15 cellular contexts compared by ENCODE assay signal in the genomic region with DNA sequence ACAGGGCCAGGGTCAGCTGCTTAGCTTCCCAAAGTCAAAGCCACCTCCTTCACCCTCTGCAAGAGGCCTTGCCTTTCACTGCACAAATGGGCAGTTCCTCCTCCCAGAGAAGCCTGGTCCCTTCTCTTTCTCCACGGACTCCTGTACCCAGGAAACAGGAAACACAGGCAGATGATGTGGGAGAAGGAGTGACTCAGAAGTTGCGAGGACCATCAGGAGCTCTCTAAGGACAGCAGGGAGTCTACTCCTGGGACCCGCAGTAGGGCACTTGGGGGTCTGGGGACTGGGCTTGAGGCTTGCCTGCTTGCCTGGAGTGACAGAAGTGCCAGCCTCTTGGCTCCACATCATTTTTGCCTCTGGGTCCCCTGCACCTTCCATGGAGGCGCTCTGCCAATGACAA. TPM values are rescaled to one million over a fixed set of nuclear protein-coding genes. Genes with fewer than 3 reads are reported as not detected.
A peak's percentile ranks its signal among the peaks of the same experiment; 100 is the strongest.
DNase-seq lines count a peak whose midpoint lies in the region; ATAC-seq, FAIRE-seq and TF ChIP-seq lines count a peak whose summit lies in the region.
"Had no signal": no experiment of that assay in that cellular context is flagged by ENCODE, and none has a peak within 500 bp of the region (broad histone marks: within the 10 kb centered on the region; RNA-seq: fewer than 3 reads in every experiment).

No MANE protein-coding gene starts in this region.

- peak overlapping the region; percentile 56 to 59 for H3K27ac ChIP-seq in A549
- H3K27ac ChIP-seq in HCT116 (ENCODE audit: low read depth, low read length) = no peak overlapping the region
- H3K27ac ChIP-seq in left lung = no peak overlapping the region
- no peak overlapping the region for H3K27ac ChIP-seq in colonic mucosa
- H3K27ac ChIP-seq: esophagus muscularis mucosa, thoracic aorta had no signal

- no peaks in the 10 kb centered on the region for H3K36me3 ChIP-seq in HCT116 (ENCODE audit: control insufficient read depth in 1 of 2, insufficient read depth in 2 of 2, low read length in 2 of 2)
- H3K36me3 ChIP-seq in left lung = no peaks in the 10 kb centered on the region
- no peaks in the 10 kb centered on the region for H3K36me3 ChIP-seq in colonic mucosa
- H3K36me3 ChIP-seq: esophagus muscularis mucosa, thoracic aorta had no signal

- H3K9me3 ChIP-seq in A549 (no peaks in the 10 kb centered on the region), HCT116 (ENCODE audit: control insufficient read depth in 1 of 2, insufficient read depth in 1 of 2, low read depth in 1 of 2, low read length in 2 of 2) (no peaks in the 10 kb centered on the region), left lung (no peaks in the 10 kb centered on the region), colonic mucosa (no peaks in the 10 kb centered on the region)
- H3K9me3 ChIP-seq: esophagus muscularis mucosa, thoracic aorta had no signal

- H3K9ac ChIP-seq in HCT116 (ENCODE audit: low read length) (no peak overlapping the region), colonic mucosa (ENCODE audit: low read depth in 2 of 2, low read length in 2 of 2) (no peak overlapping the region)

- H3K4me2 ChIP-seq in A549 (peak overlapping the region; percentile 56), HCT116 (ENCODE audit: low read length) (peak overlapping the region; percentile 48)

- peaks cover 32% of the 10 kb centered on the region for H3K4me1 ChIP-seq in A549
- H3K4me1 ChIP-seq in HCT116 (ENCODE audit: control insufficient read depth in 1 of 2, insufficient read depth in 2 of 2, low read length in 2 of 2) = peaks cover 10 to 19% of the 10 kb centered on the region in 2 experiments
- H3K4me1 ChIP-seq in left lung = peaks cover 0 to 13% of the 10 kb centered on the region in 2 donors
- H3K4me1 ChIP-seq in colonic mucosa = no peaks in the 10 kb centered on the region

- RAD21 ChIA-PET in HCT116 (lab: Charles Lee; ENCODE audit: low non-redundant PET in 1 of 2, low total read pairs in 2 of 2, uncharacterized antibody in 2 of 2, unreplicated experiment in 2 of 2) = no interaction called here

- DNase-seq in A549 (ENCODE audit: low read depth in 1 of 2, low spot score in 1 of 2) = peak in 1 of 2 experiments; percentile 19
- no peak for DNase-seq in HCT116 (ENCODE audit: low read depth, low spot score)
- DNase-seq in astrocyte of the spinal cord (ENCODE audit: low read depth, low spot score) = peak; percentile 41
- DNase-seq in left lung = peak in 1 of 2 donors; percentile 26
- DNase-seq in GM12891 (ENCODE audit: insufficient read length, low spot score) = no peak
- no peak for DNase-seq in colonic mucosa
- DNase-seq in Kasumi-1 (lab: John Stamatoyannopoulos, UW) = no peak
- DNase-seq: activated CD4-positive, alpha-beta T cell treated with anti-CD3 and anti-CD28 coated beads, Interleukin-2, amount 10 ng/mL, durations not matched to agents 7 days and 5 days; activated T-cell treated with anti-CD3 and anti-CD28 coated beads, Interleukin-2, amount 50 U/mL, for 4 hours; DMS 273 treated with DMSO at 0.1 percent for 48 hours; NCI-H1694; NCI-H510A treated with DMSO at 0.1 percent for 48 hours had no signal

- TF ChIP-seq CTCF in A549 (IDR thresholded peaks at IDR 0.05) (no peak), HCT116 (IDR thresholded peaks at IDR 0.05 in 2 of 3, conservative IDR thresholded peaks at IDR 0.05 in 1 of 3; ENCODE audit: borderline replicate concordance in 1 of 3, insufficient read depth in 1 of 3, low read depth in 2 of 3, low read length in 2 of 3) (no peak), astrocyte of the spinal cord (IDR thresholded peaks at IDR 0.05; ENCODE audit: low read depth, low read length) (no peak), left lung (IDR thresholded peaks at IDR 0.05) (no peak), colonic mucosa (IDR thresholded peaks at IDR 0.05) (no peak)

- intact Hi-C loops in HCT116 (cut with micrococcal nuclease) = no loop called here
- intact Hi-C loops in left lung (cut with DNase I) = no loop called here
- intact Hi-C loops in colonic mucosa (cut with DNase I) = no loop called here

- FAIRE-seq in A549 (lab: Jason Lieb, UNC) = no peak
- FAIRE-seq in GM12891 (lab: Jason Lieb, UNC) = no peak

- CTCF ChIA-PET in A549 (lab: Yijun Ruan, JAX) (interaction anchor here (0.6 to 3.9 kb wide), 14 partner anchors 12 to 351 kb away, joined by 3 to 42 read pairs (median 5); partner anchors contain the start of gene KSR1), HCT116 (lab: Charles Lee) (interaction anchor here (1.1 to 1.7 kb wide), 2 partner anchors 24 to 29 kb away, joined by 3 read pairs; no protein-coding TSS in a partner anchor)

- H2AFZ ChIP-seq in HCT116 (ENCODE audit: low read depth, low read length, poor library complexity, severe bottlenecking) = no peak overlapping the region

- no peaks in the 10 kb centered on the region for H3K79me2 ChIP-seq in HCT116 (ENCODE audit: insufficient read depth, low read length)

- H3K27me3 ChIP-seq in HCT116 (ENCODE audit: insufficient read depth, low read length) = no peaks in the 10 kb centered on the region
- H3K27me3 ChIP-seq in left lung = no peaks in the 10 kb centered on the region
- H3K27me3 ChIP-seq in colonic mucosa = no peaks in the 10 kb centered on the region
- H3K27me3 ChIP-seq: esophagus muscularis mucosa had no signal

- H4K20me1 ChIP-seq in HCT116 (ENCODE audit: insufficient read depth) = no peaks in the 10 kb centered on the region

- TF ChIP-seq POLR2A in A549 (IDR thresholded peaks at IDR 0.05; ENCODE audit: low read length) = no peak
- no peak for TF ChIP-seq POLR2A in HCT116 (IDR thresholded peaks at IDR 0.05; ENCODE audit: borderline replicate concordance, extremely low read depth, insufficient read depth, insufficient read length)
- TF ChIP-seq POLR2A in GM12891 (IDR thresholded peaks at IDR 0.05; ENCODE audit: low read depth, low read length) = no peak

- WGBS in A549 (ENCODE audit: missing lambda C conversion rate) = 62% methylated on average over 4 of the region's 4 CpGs

- POLR2A ChIA-PET in A549 (lab: Yijun Ruan, JAX) (interaction anchor here (0.8 to 1.7 kb wide), 3 partner anchors 25 to 54 kb away, joined by 3 to 6 read pairs (median 4); partner anchors contain the start of gene KSR1), HCT116 (lab: Charles Lee) (no interaction called here)

- no TSS peak for BruUV-seq in HCT116 (replicated peaks; lab: Mats Ljungman, UMichigan)

- no peak for TF ChIP-seq EP300 in A549 (IDR thresholded peaks at IDR 0.05)

- H3K4me3 ChIP-seq in A549 = no peak overlapping the region
- H3K4me3 ChIP-seq in HCT116 (replicated peaks in 1 of 2; ENCODE audit: low read depth in 1 of 2, low read length in 2 of 2) = no peak overlapping the region
- H3K4me3 ChIP-seq in astrocyte of the spinal cord (ENCODE audit: low read depth, low read length) = no peak overlapping the region
- no peak overlapping the region for H3K4me3 ChIP-seq in left lung
- H3K4me3 ChIP-seq in colonic mucosa = no peak overlapping the region
- H3K4me3 ChIP-seq: esophagus muscularis mucosa, thoracic aorta had no signal

- ATAC-seq in A549 (peak; percentile 63 to 69), HCT116 (peak; percentile 30; the same call in 1 of the 2 replicates), left lung (peak; percentile 35), HG03025 (IDR thresholded peaks at IDR 0.05; ENCODE audit: low FRiP score, unreplicated experiment) (no peak)
- ATAC-seq: activated T-cell treated with anti-CD3 and anti-CD28 coated beads, Interleukin-2, amount 50 U/mL, for 4 hours had no signal

- no peaks in the 10 kb centered on the region for H3K9me2 ChIP-seq in HCT116 (ENCODE audit: insufficient read depth)

- TF ChIP-seq RAD21 in A549 (conservative IDR thresholded peaks at IDR 0.05 in 1 of 2, IDR thresholded peaks at IDR 0.05 in 1 of 2) (no peak), HCT116 (IDR thresholded peaks at IDR 0.05; ENCODE audit: low read depth) (no peak)

- in situ Hi-C loops in astrocyte of the spinal cord (cut with HindIII; ENCODE audit: low sequenced_read_pairs) = no loop called here

TF ChIP-seq in A549, 52 proteins besides CTCF, POLR2A, EP300 and RAD21 (continues in another document):
- TF ChIP-seq RCOR1 (IDR thresholded peaks at IDR 0.05; ENCODE audit: low read depth, low read length) (no peak), HOXA7 (CRISPR knock-in tag; IDR thresholded peaks at IDR 0.05) (no peak)

TF ChIP-seq in HCT116, 20 proteins besides CTCF, POLR2A, EP300 and RAD21:
- no peak for TF ChIP-seq SP1 (IDR thresholded peaks at IDR 0.05; ENCODE audit: low read depth)
- TF ChIP-seq ZFX (IDR thresholded peaks at IDR 0.05) = no peak
- TF ChIP-seq ATF3 (IDR thresholded peaks at IDR 0.05) = no peak

TF ChIP-seq in GM12891, 5 proteins besides CTCF, POLR2A, EP300 and RAD21:
- no peak for TF ChIP-seq POLR2AphosphoS5 (IDR thresholded peaks at IDR 0.05; ENCODE audit: low read depth, low read length)
- TF ChIP-seq SPI1 (IDR thresholded peaks at IDR 0.05; ENCODE audit: low read depth, low read length) = no peak
- no peak for TF ChIP-seq TAF1 (IDR thresholded peaks at IDR 0.05; ENCODE audit: low read depth, low read length)
- no peak for TF ChIP-seq PAX5 (IDR thresholded peaks at IDR 0.05; ENCODE audit: insufficient read depth, low read length, severe bottlenecking)
- TF ChIP-seq POU2F2 (IDR thresholded peaks at IDR 0.05; ENCODE audit: low read depth, low read length) = no peak

RNA-seq across cellular contexts. Expression of gene KSR1, which starts 47.4 kb away (rescaled TPM):
- polyA plus RNA-seq in A549 (2011; rRNA removed) = 13.3 and 23.0 TPM in 2 replicates
- 7.1 and 8.4 TPM in 2 replicates for polyA plus RNA-seq in A549 (2012; cell fraction: cytosol; rRNA removed)
- polyA plus RNA-seq in A549 (2012; cell fraction: nucleus; rRNA removed) = 27.8 and 32.1 TPM in 2 replicates
- polyA plus RNA-seq in A549 (2017; fragmentation: RNase III; extraction: RNeasy Plus Mini Kit Qiagen cat#74134 plus additional on column Dnase treatment) = 13.5 to 17.1 TPM (median 14.6 TPM) in 3 replicates
- polyA minus RNA-seq in A549 (2011; rRNA and poly(A)+ RNA removed) = 31.5 and 39.6 TPM in 2 replicates
- 16.5 TPM for total RNA-seq in HCT116 (2021; ENCODE audit: unreplicated experiment)
- polyA plus RNA-seq in HCT116 (2012) = 15.3 and 18.7 TPM in 2 replicates
- total RNA-seq in left lung = 10 to 100 TPM; 35.0 to 47.5 TPM
- 20.4 TPM for polyA plus RNA-seq in GM12891 (2012; ENCODE audit: low read depth, missing spikeins)
- 10 to 100 TPM; 13.9 to 16.5 TPM for total RNA-seq in colonic mucosa

Comparison
In these comparisons a context has a peak if more than half of its experiments do, and no peak if none do; other contexts are left out.
1. H3K27ac ChIP-seq: peak in A549 (2 of 2); none in HCT116 (single experiment), left lung (0 of 2) and colonic mucosa (single experiment).